In genomic region chrX:115901241-115901640, GRCh38 we compare ENCODE assay signal across 23 cellular contexts.
"Had no signal": no experiment of that assay in that cellular context is flagged by ENCODE, and none has a peak within 500 bp of the region (broad histone marks: within the 10 kb centered on the region; RNA-seq: fewer than 3 reads in every experiment).

No MANE protein-coding gene starts in this region.

- H3K4me3 ChIP-seq: MG63, SJSA1, SK-N-MC had no signal

- H3K27me3 ChIP-seq: MG63, SJSA1 had no signal

- H3K36me3 ChIP-seq: MG63, SJSA1 had no signal

- DNase-seq: IMR-90, Karpas-422, KG1, MG63, NCI-H1092, NCI-H1105 treated with DMSO at 0.1 percent for 48 hours, NCI-H1417 treated with DMSO at 0.1 percent for 48 hours, NCI-H146, NCI-H1694 treated with DMSO at 0.1 percent for 48 hours, NCI-H1930, NCI-H2081, NCI-H2107, NCI-H2171 treated with DMSO at 0.1 percent for 48 hours, NCI-H345, NCI-H446 treated with DMSO at 0.1 percent for 48 hours, NCI-H524 treated with DMSO at 0.1 percent for 48 hours, NCI-H82, Right ventricle myocardium superior, RPMI8226, SIG-M5 had no signal

- ATAC-seq: HepG2 had no signal
